In the genomic region with DNA sequence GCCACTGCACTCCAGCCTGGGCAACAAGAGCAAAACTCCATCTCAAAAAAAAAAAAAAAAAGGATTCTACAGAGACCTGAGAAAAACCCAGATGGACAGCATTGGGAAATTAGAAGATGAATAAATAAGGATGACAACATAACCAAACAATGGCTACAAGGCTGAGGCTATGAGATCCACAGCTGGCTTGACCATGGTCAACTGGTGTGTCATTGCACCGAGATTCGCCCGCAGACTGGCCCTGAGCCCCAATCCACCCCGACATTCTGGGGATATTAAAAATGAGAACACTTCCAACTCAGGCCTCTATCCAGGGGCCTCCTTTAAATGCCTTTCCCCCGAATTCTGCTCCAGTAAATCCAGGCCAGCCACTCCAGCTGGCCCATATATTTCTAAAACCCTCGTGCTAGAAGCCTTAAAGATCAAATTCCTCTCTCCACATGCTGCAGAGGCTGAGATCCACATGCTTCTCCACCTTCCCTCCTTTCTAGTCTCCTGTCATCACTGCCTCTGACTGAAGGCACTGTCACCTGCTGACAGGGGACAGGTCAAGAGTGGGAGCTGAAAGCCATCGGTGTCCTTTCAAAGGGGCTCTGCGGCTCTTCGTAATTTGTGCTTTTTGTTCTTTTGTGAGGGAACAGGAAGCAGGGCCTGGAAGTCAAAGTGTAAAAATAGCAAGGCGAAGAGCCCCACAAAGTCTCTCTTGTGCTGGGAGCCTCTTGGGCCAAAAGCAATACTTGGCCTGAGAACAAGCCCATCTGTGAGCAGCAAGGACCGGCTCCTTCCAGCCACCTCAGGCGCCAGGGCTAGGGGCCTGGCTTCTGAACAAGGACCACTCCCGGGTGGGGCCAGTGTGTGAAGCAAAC, we compare ENCODE assay signal across 14 cellular contexts.
A peak's percentile ranks its signal among the peaks of the same experiment; 100 is the strongest.
DNase-seq lines count a peak whose midpoint lies in the region; ATAC-seq, FAIRE-seq and TF ChIP-seq lines count a peak whose summit lies in the region.
"Had no signal": no experiment of that assay in that cellular context is flagged by ENCODE, and none has a peak within 500 bp of the region (broad histone marks: within the 10 kb centered on the region; RNA-seq: fewer than 3 reads in every experiment).

No MANE protein-coding gene starts in this region.

- peaks cover 25 to 59% of the 10 kb centered on the region in 2 donors for H3K4me1 ChIP-seq in ascending aorta
- peaks cover 15 to 75% (median 33%) of the 10 kb centered on the region in 9 donors for H3K4me1 ChIP-seq in heart right ventricle
- peaks cover 14% of the 10 kb centered on the region for H3K4me1 ChIP-seq in psoas muscle

- H3K4me3 ChIP-seq in AG04450 (ENCODE audit: low read depth, low read length) (no peak overlapping the region), ascending aorta (peak overlapping the region in 1 of 2 donors; percentile 44), heart right ventricle (peak overlapping the region in 4 of 10 donors; percentile 1 to 27 (median 10)), psoas muscle (no peak overlapping the region)

- CTCF ChIA-PET in AG04450 (lab: Charles Lee), result interaction anchor here (1.2 kb wide), 1 partner anchor 23 kb away, joined by 4 read pairs; no protein-coding TSS in a partner anchor

- peak overlapping the region; percentile 39 for H3K27ac ChIP-seq in AG04450 (ENCODE audit: low read depth, low read length)
- H3K27ac ChIP-seq in ascending aorta, result peak overlapping the region; percentile 92 to 95
- peak overlapping the region; percentile 57 to 90 (median 78) for H3K27ac ChIP-seq in heart right ventricle
- peak overlapping the region; percentile 79 for H3K27ac ChIP-seq in psoas muscle

- ATAC-seq in heart right ventricle (peak; percentile 72 to 89 (median 84)), psoas muscle (peak; percentile 66 to 89 (median 77)), HG03442 (IDR thresholded peaks at IDR 0.05; ENCODE audit: unreplicated experiment) (no peak)
- ATAC-seq: HCT116 had no signal

- H3K9me3 ChIP-seq in AG04450 (ENCODE audit: control insufficient read depth, insufficient read depth, low read length) (no peaks in the 10 kb centered on the region), ascending aorta (no peaks in the 10 kb centered on the region), heart right ventricle (no peaks in the 10 kb centered on the region), psoas muscle (no peaks in the 10 kb centered on the region)

- FAIRE-seq in GM19239 (lab: Jason Lieb, UNC), result no peak

- intact Hi-C loops in ascending aorta (cut with DNase I), result no loop called here
- intact Hi-C loops in heart right ventricle (cut with DNase I), result no loop called here
- intact Hi-C loops in psoas muscle (cut with DNase I), result no loop called here

- TF ChIP-seq CTCF in AG04450 (IDR thresholded peaks at IDR 0.05; ENCODE audit: low read depth, low read length), result no peak
- TF ChIP-seq CTCF in ascending aorta (IDR thresholded peaks at IDR 0.05), result no peak
- no peak for TF ChIP-seq CTCF in heart right ventricle (IDR thresholded peaks at IDR 0.05)
- no peak for TF ChIP-seq CTCF in psoas muscle (IDR thresholded peaks at IDR 0.05)

- H3K36me3 ChIP-seq in ascending aorta, result no peaks in the 10 kb centered on the region
- no peaks in the 10 kb centered on the region for H3K36me3 ChIP-seq in heart right ventricle
- no peaks in the 10 kb centered on the region for H3K36me3 ChIP-seq in psoas muscle (ENCODE audit: insufficient read depth in 1 of 2, low read depth in 1 of 2)

- DNase-seq in AG04450 (ENCODE audit: low read depth, low spot score) (no peak), ascending aorta (ENCODE audit: low spot score in 2 of 2) (peak in 1 of 2 donors; percentile 71), heart right ventricle (peak in 1 of 2 donors; percentile 60), psoas muscle (peak; percentile 36 to 62), GM19239 (ENCODE audit: insufficient read length, low spot score) (no peak), NCI-H510A treated with DMSO at 0.1 percent for 48 hours (lab: John Stamatoyannopoulos, UW) (no peak), NCI-H1930 (lab: John Stamatoyannopoulos, UW) (no peak)
- DNase-seq: activated naive CD8-positive, alpha-beta T cell treated with anti-CD3 and anti-CD28 coated beads, Interleukin-2, amount 50 U/mL, for 24 hours; MM.1S; NCI-H82; stimulated activated CD4-positive, alpha-beta T cell treated with anti-CD3 and anti-CD28 coated beads, Interleukin-12 subunit alpha, Interleukin-12 subunit beta, amount 100 ng/mL, for 4 hours; T-helper 1 cell had no signal

- POLR2A ChIA-PET in AG04450 (lab: Yijun Ruan, JAX), result interaction anchor here (0.7 kb wide), 1 partner anchor 22 kb away, joined by 7 read pairs; no protein-coding TSS in a partner anchor

- WGBS in heart right ventricle, 2 donors, result 38 to 45% methylated on average over 13 of the region's 13 CpGs
- 22 to 35% (median 23%) methylated on average over 13 of the region's 13 CpGs for WGBS in psoas muscle, 3 donors

- H3K27me3 ChIP-seq in AG04450 (ENCODE audit: control insufficient read depth, insufficient read depth, low read length) (no peaks in the 10 kb centered on the region), ascending aorta (no peaks in the 10 kb centered on the region), heart right ventricle (no peaks in the 10 kb centered on the region), psoas muscle (ENCODE audit: insufficient read depth in 3 of 3, low read length in 2 of 3) (no peaks in the 10 kb centered on the region)

Comparison
In these comparisons a context has a peak if more than half of its experiments do, and no peak if none do; other contexts are left out.
1. DNase-seq: peak in psoas muscle (2 of 2); none in AG04450 (single experiment), GM19239 (single experiment), NCI-H510A treated with DMSO at 0.1 percent for 48 hours (single experiment) and NCI-H1930 (0 of 2).
2. H3K27ac ChIP-seq: peak in every context shown above with its lines; median percentile 94 in ascending aorta; 79 in psoas muscle; 78 in heart right ventricle; 39 in AG04450.